In the genomic region with DNA sequence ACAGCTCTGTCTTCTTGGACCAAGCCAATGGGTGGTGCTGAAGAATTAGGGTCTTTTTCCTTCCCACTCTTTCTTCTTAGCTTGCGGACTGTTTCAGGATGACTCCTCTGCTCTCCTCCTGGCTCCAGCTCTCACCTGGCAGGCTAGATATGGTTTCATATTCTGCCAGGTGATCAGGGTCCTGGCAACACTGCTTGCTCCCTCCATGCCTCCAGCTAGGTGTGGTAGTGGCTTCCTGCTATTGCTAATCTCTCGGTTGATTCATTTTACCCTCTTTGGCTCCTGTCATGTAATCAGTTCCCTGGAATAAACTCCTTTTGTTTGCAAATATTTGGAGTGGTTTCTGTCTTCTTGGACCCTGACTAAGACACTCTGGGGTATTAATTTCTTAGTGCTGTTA, we compare ENCODE assay signal across 19 cellular contexts. TPM values are rescaled to one million over a fixed set of nuclear protein-coding genes. Genes with fewer than 3 reads are reported as not detected.
DNase-seq lines count a peak whose midpoint lies in the region; ATAC-seq and TF ChIP-seq lines count a peak whose summit lies in the region.
"Had no signal": no experiment of that assay in that cellular context is flagged by ENCODE, and none has a peak within 500 bp of the region (broad histone marks: within the 10 kb centered on the region; RNA-seq: fewer than 3 reads in every experiment).

No MANE protein-coding gene starts in this region.

- ATAC-seq in activated T-helper 17 cell treated with anti-CD3 and anti-CD28 coated beads, Interleukin-2, amount 50 U/mL, for 72 hours (replicated peaks): no peak
- ATAC-seq in foreskin keratinocyte: peak; percentile 61
- no peak for ATAC-seq in HG02885 (IDR thresholded peaks at IDR 0.05; ENCODE audit: poor library complexity, unreplicated experiment)
- ATAC-seq: PC-3 had no signal

- peak overlapping the region; percentile 75 for H2AFZ ChIP-seq in mammary epithelial cell (ENCODE audit: low read depth, low read length)

- H3K27ac ChIP-seq in mammary epithelial cell (ENCODE audit: insufficient read depth, low read depth, low read length) (peak overlapping the region; percentile 89), foreskin keratinocyte (peak overlapping the region; percentile 50)
- H3K27ac ChIP-seq: C4-2B, SK-N-MC had no signal

- intact Hi-C loops in mammary epithelial cell (cut with micrococcal nuclease) (loop anchor here (2.0 to 5.0 kb wide), 2 partner anchors 49 to 65 kb away; no protein-coding TSS in a partner anchor), MCF 10A (cut with micrococcal nuclease) (no loop called here)

- in situ Hi-C loops in mammary epithelial cell (cut with MboI; ENCODE audit: low sequenced_read_pairs in 2 of 2): no loop called here

- H3K27ac Mint-ChIP-seq in MCF 10A (ENCODE audit: low read depth, unreplicated experiment): no peak overlapping the region
- H3K27ac Mint-ChIP-seq in activated T-helper 17 cell treated with anti-CD3 and anti-CD28 coated beads, Interleukin-2, amount 50 U/mL, for 72 hours: peak overlapping the region; percentile 66
- H3K27ac Mint-ChIP-seq in activated T-cell treated with anti-CD3 and anti-CD28 coated beads, Interleukin-2, amount 50 U/mL, for 24 hours: no peak overlapping the region

- H3K27me3 Mint-ChIP-seq in MCF 10A (ENCODE audit: insufficient read depth, unreplicated experiment): no peaks in the 10 kb centered on the region
- no peaks in the 10 kb centered on the region for H3K27me3 Mint-ChIP-seq in activated T-helper 17 cell treated with anti-CD3 and anti-CD28 coated beads, Interleukin-2, amount 50 U/mL, for 72 hours
- H3K27me3 Mint-ChIP-seq in activated T-cell treated with anti-CD3 and anti-CD28 coated beads, Interleukin-2, amount 50 U/mL, for 24 hours: no peaks in the 10 kb centered on the region

- H3K27me3 ChIP-seq in mammary epithelial cell (ENCODE audit: insufficient read depth, low read length): no peaks in the 10 kb centered on the region
- H3K27me3 ChIP-seq in foreskin keratinocyte: no peaks in the 10 kb centered on the region

- H3K9me3 ChIP-seq in mammary epithelial cell (replicated peaks; ENCODE audit: insufficient read depth, low read length): no peaks in the 10 kb centered on the region

- no TSS peak for BruUV-seq in mammary epithelial cell (replicated peaks; lab: Mats Ljungman, UMichigan)
- BruUV-seq in MCF 10A (replicated peaks; lab: Mats Ljungman, UMichigan): no TSS peak

- no peaks in the 10 kb centered on the region for H3K9me3 Mint-ChIP-seq in MCF 10A (ENCODE audit: unreplicated experiment)
- H3K9me3 Mint-ChIP-seq in activated T-helper 17 cell treated with anti-CD3 and anti-CD28 coated beads, Interleukin-2, amount 50 U/mL, for 72 hours: peaks cover 2% of the 10 kb centered on the region
- H3K9me3 Mint-ChIP-seq in activated T-cell treated with anti-CD3 and anti-CD28 coated beads, Interleukin-2, amount 50 U/mL, for 24 hours: peaks cover 3% of the 10 kb centered on the region

- no peaks in the 10 kb centered on the region for H4K20me1 ChIP-seq in mammary epithelial cell (ENCODE audit: insufficient read depth, low read length)

- H3K4me1 Mint-ChIP-seq in MCF 10A (ENCODE audit: insufficient read depth, unreplicated experiment): no peaks in the 10 kb centered on the region
- H3K4me1 Mint-ChIP-seq in activated T-helper 17 cell treated with anti-CD3 and anti-CD28 coated beads, Interleukin-2, amount 50 U/mL, for 72 hours: peaks cover 12% of the 10 kb centered on the region
- H3K4me1 Mint-ChIP-seq in activated T-cell treated with anti-CD3 and anti-CD28 coated beads, Interleukin-2, amount 50 U/mL, for 24 hours (ENCODE audit: low read depth): peaks cover 60% of the 10 kb centered on the region

- H3K36me3 ChIP-seq in mammary epithelial cell (ENCODE audit: insufficient read depth, low read length): no peaks in the 10 kb centered on the region

- H3K4me3 Mint-ChIP-seq in MCF 10A (ENCODE audit: unreplicated experiment): no peak overlapping the region
- no peak overlapping the region for H3K4me3 Mint-ChIP-seq in activated T-helper 17 cell treated with anti-CD3 and anti-CD28 coated beads, Interleukin-2, amount 50 U/mL, for 72 hours
- H3K4me3 Mint-ChIP-seq in activated T-cell treated with anti-CD3 and anti-CD28 coated beads, Interleukin-2, amount 50 U/mL, for 24 hours: no peak overlapping the region

- no peaks in the 10 kb centered on the region for H3K79me2 ChIP-seq in mammary epithelial cell (ENCODE audit: insufficient read depth, low read length)

- peak overlapping the region; percentile 56 for H3K4me2 ChIP-seq in mammary epithelial cell (ENCODE audit: insufficient read depth, low read depth, low read length)

- TF ChIP-seq CTCF in mammary epithelial cell (conservative IDR thresholded peaks at IDR 0.05 in 1 of 2, IDR thresholded peaks at IDR 0.05 in 1 of 2; ENCODE audit: extremely low read depth in 1 of 2, insufficient read depth in 1 of 2, low read depth in 1 of 2, low read length in 2 of 2): no peak
- TF ChIP-seq CTCF in MCF 10A (IDR thresholded peaks at IDR 0.05; ENCODE audit: unreplicated experiment): no peak
- no peak for TF ChIP-seq CTCF in foreskin keratinocyte (conservative IDR thresholded peaks at IDR 0.05)

- CTCF ChIA-PET in mammary epithelial cell (lab: Charles Lee; ENCODE audit: low non-redundant PET) (no interaction called here), MCF 10A (lab: Yijun Ruan, JAX) (no interaction called here)

- peak overlapping the region; percentile 56 for H3K9ac ChIP-seq in mammary epithelial cell (ENCODE audit: insufficient read depth, low read length)

- H3K36me3 Mint-ChIP-seq in MCF 10A (ENCODE audit: insufficient read depth, unreplicated experiment): no peaks in the 10 kb centered on the region
- no peaks in the 10 kb centered on the region for H3K36me3 Mint-ChIP-seq in activated T-helper 17 cell treated with anti-CD3 and anti-CD28 coated beads, Interleukin-2, amount 50 U/mL, for 72 hours (ENCODE audit: low read depth)
- H3K36me3 Mint-ChIP-seq in activated T-cell treated with anti-CD3 and anti-CD28 coated beads, Interleukin-2, amount 50 U/mL, for 24 hours (ENCODE audit: low read depth): peaks cover under 1% of the 10 kb centered on the region

- no peak overlapping the region for H3K4me3 ChIP-seq in mammary epithelial cell (replicated peaks in 1 of 3; ENCODE audit: insufficient read depth in 1 of 3, low read depth in 2 of 3, low read length in 3 of 3)
- H3K4me3 ChIP-seq: SK-N-MC had no signal

- DNase-seq in mammary epithelial cell (peak; percentile 69), MCF 10A (ENCODE audit: unreplicated experiment) (no peak), foreskin keratinocyte (peak in 1 of 2 donors; percentile 44), NCI-H1930 (lab: John Stamatoyannopoulos, UW) (no peak)
- DNase-seq in activated T-cell treated with anti-CD3 and anti-CD28 coated beads, Interleukin-2, amount 50 U/mL, for 24 hours: no peak
- DNase-seq: DMS53, IMR-90, NCI-H1105 treated with DMSO at 0.1 percent for 48 hours, NCI-H2081, NCI-H446, NCI-H526, PC-3, SHP77 treated with DMSO at 0.1 percent for 48 hours had no signal

- dilution Hi-C loops in mammary epithelial cell (cut with HindIII; ENCODE audit: low sequenced_read_pairs): loop anchor here (5.0 kb wide), 1 partner anchor 49 kb away; no protein-coding TSS in a partner anchor

- POLR2A ChIA-PET in MCF 10A (lab: Yijun Ruan, JAX): no interaction called here

- WGBS in mammary epithelial cell (ENCODE audit: low coverage, missing lambda C conversion rate): 0% methylated on average over 2 of the region's 2 CpGs

- H3K4me1 ChIP-seq in mammary epithelial cell (ENCODE audit: insufficient read depth, low read length): peaks cover 30% of the 10 kb centered on the region
- peaks cover 19% of the 10 kb centered on the region for H3K4me1 ChIP-seq in foreskin keratinocyte

RNA-seq across cellular contexts. Expression of a gene that starts 4.3 kb away (rescaled TPM):
- not detected for total RNA-seq in mammary epithelial cell
- not detected for polyA plus RNA-seq in mammary epithelial cell
- polyA minus RNA-seq in mammary epithelial cell: not detected
- not detected in 2 replicates for total RNA-seq in MCF 10A (2022)
- total RNA-seq in activated T-helper 17 cell treated with anti-CD3 and anti-CD28 coated beads, Interleukin-2, amount 50 U/mL, for 72 hours: 1 to 10 TPM; 3.7 to 6.5 TPM
- total RNA-seq in foreskin keratinocyte: not detected in 2 replicates
- polyA plus RNA-seq in foreskin keratinocyte: not detected in 2 replicates
- total RNA-seq: H4, IMR-90, PC-3, RPMI7951 had no signal
- polyA plus RNA-seq: IMR-90 had no signal

RNA-seq across cellular contexts. Expression of a gene that starts 20.2 kb away (rescaled TPM):
- total RNA-seq in mammary epithelial cell (not detected), MCF 10A (2022) (not detected in 2 replicates), foreskin keratinocyte (not detected in 2 replicates)
- polyA plus RNA-seq in mammary epithelial cell (not detected), foreskin keratinocyte (not detected in 2 replicates)
- not detected for polyA minus RNA-seq in mammary epithelial cell
- 1,000 to 10,000 TPM; 1,048 to 1,422 TPM for total RNA-seq in activated T-helper 17 cell treated with anti-CD3 and anti-CD28 coated beads, Interleukin-2, amount 50 U/mL, for 72 hours
- total RNA-seq: H4, IMR-90, PC-3, RPMI7951 had no signal
- polyA plus RNA-seq: IMR-90 had no signal

RNA-seq across cellular contexts. Expression of a gene that starts 37.7 kb away (rescaled TPM):
- total RNA-seq in mammary epithelial cell (not detected), MCF 10A (2022) (not detected in 2 replicates), foreskin keratinocyte (not detected in 2 replicates)
- polyA plus RNA-seq in mammary epithelial cell (not detected), foreskin keratinocyte (not detected in 2 replicates)
- not detected for polyA minus RNA-seq in mammary epithelial cell
- total RNA-seq in activated T-helper 17 cell treated with anti-CD3 and anti-CD28 coated beads, Interleukin-2, amount 50 U/mL, for 72 hours: not detected
- total RNA-seq: H4, IMR-90, PC-3, RPMI7951 had no signal
- polyA plus RNA-seq: IMR-90 had no signal

Comparison
In these comparisons a context has a peak if more than half of its experiments do, and no peak if none do; other contexts are left out.
1. RNA of a gene that starts 20.2 kb away (total RNA-seq): 1,048 to 1,422 TPM in activated T-helper 17 cell treated with anti-CD3 and anti-CD28 coated beads, Interleukin-2, amount 50 U/mL, for 72 hours; not detected in mammary epithelial cell, not detected in MCF 10A and not detected in foreskin keratinocyte; every median in the first group is over 1,000 times any median in the second.